ENCODE assay signal across 1 cellular context in the genomic region with DNA sequence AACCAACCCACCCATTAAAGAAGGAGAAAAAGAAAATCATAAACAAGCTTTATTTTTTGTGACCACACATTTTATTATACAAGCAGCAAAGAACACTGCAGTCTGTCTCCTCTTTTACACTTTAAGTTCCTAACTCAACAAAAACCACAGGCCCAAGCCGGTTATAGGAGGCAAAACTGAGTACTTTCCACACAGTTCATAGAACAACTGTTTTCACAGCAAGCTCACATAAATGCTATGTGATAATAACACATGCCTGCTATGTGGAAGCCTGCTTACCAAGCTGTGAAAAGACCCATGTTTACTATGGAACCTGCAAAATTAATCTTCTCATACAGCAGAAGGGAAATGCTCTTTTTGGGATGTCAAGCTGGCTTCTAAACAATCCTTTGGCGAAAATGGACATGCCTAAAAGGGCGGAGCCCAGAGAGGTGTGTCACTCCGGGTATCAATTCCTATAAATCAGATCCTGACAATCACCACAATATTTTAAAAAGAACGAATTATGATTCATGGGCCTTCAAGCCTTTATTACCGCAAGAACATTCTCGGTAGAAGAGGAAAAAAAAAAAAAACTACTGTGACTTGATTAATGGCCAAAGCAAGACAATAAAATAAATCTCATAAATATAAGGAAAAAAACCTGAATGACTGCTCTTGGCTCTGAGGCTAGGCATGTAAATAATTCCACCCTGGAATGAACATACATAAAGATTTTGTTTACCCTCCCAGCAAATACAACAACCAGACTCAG.
TF ChIP-seq lines count a peak whose summit lies in the region.

No MANE protein-coding gene starts in this region.

TF ChIP-seq in neural cell, 6 proteins besides CTCF, POLR2A, EP300 and RAD21 (continued from another document):
- TF ChIP-seq MXI1 (conservative IDR thresholded peaks at IDR 0.05; ENCODE audit: poor library complexity, severe bottlenecking) (no peak), SMC3 (conservative IDR thresholded peaks at IDR 0.05; ENCODE audit: poor library complexity) (no peak), TAF1 (IDR thresholded peaks at IDR 0.05; ENCODE audit: low read depth) (no peak), EZH2 (IDR thresholded peaks at IDR 0.05; ENCODE audit: borderline replicate concordance, insufficient read depth, low read length, poor library complexity, severe bottlenecking) (no peak)
